ENCODE assay signal across 10 cellular contexts in the genomic region with DNA sequence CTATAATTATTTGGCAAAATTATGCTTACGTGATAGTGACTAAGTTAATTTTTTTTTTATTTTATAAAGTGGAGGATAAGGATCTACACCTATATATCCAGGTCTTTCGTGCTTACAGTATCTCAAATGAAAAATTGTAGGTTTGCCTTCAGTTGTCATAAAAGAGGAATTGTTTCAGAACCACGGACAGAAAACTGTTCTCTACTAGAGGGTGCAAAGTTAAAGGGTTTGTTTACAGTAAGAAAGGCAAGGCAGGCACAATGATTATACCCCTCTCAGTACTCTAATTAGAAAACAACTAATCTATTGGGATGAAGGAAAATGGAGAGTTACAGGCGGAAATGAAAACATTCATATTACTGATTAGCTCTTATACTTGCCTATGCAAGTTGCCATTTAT. TPM values are rescaled to one million over a fixed set of nuclear protein-coding genes. Genes with fewer than 3 reads are reported as not detected.
A peak's percentile ranks its signal among the peaks of the same experiment; 100 is the strongest.
DNase-seq lines count a peak whose midpoint lies in the region; ATAC-seq lines count a peak whose summit lies in the region.
"Had no signal": no experiment of that assay in that cellular context is flagged by ENCODE, and none has a peak within 500 bp of the region (broad histone marks: within the 10 kb centered on the region; RNA-seq: fewer than 3 reads in every experiment).

No MANE protein-coding gene starts in this region.

- no peak overlapping the region for H3K4ac ChIP-seq in mesendoderm (ENCODE audit: low read depth, low read length)

- in situ Hi-C loops in KBM-7 (cut with MboI; ENCODE audit: low pct_unique_long_range_greater_than_20kb, low sequenced_read_pairs), result no loop called here

- no peak overlapping the region for H3K18ac ChIP-seq in mesendoderm (ENCODE audit: low read length)

- H3K23ac ChIP-seq in mesendoderm (ENCODE audit: low read length), result no peak overlapping the region

- no peak overlapping the region for H4K5ac ChIP-seq in mesendoderm (ENCODE audit: low read length)

- H3K4me3 ChIP-seq in mesendoderm (ENCODE audit: low read length), result no peak overlapping the region

- H3K56ac ChIP-seq in mesendoderm (ENCODE audit: low read length), result no peak overlapping the region

- H4K8ac ChIP-seq in mesendoderm (ENCODE audit: low read depth, low read length), result no peak overlapping the region

- H2BK5ac ChIP-seq in mesendoderm (ENCODE audit: low read length), result no peak overlapping the region

- no peaks in the 10 kb centered on the region for H3K27me3 ChIP-seq in mesendoderm (ENCODE audit: insufficient read depth, low read length, poor library complexity)

- H3K4me2 ChIP-seq in mesendoderm (ENCODE audit: low read length), result no peak overlapping the region

- H2BK120ac ChIP-seq in mesendoderm (ENCODE audit: low read depth, low read length), result no peak overlapping the region

- H3K27ac ChIP-seq in mesendoderm (ENCODE audit: low read depth, low read length), result no peak overlapping the region

- no peak for ATAC-seq in GM21526 (IDR thresholded peaks at IDR 0.05; ENCODE audit: low FRiP score, unreplicated experiment)

- H3K79me2 ChIP-seq in mesendoderm (ENCODE audit: control insufficient read depth, insufficient read depth, low read length), result no peaks in the 10 kb centered on the region

- DNase-seq in DMS53 (lab: John Stamatoyannopoulos, UW), result peak; percentile 29
- peak; percentile 5 for DNase-seq in KBM-7
- peak; percentile 15 for DNase-seq in amniotic epithelial cell (ENCODE audit: low read depth)
- peak; percentile 24 for DNase-seq in mesendoderm
- no peak for DNase-seq in activated T-cell treated with anti-CD3 and anti-CD28 coated beads, Interleukin-2, amount 50 U/mL, for 1 hour
- no peak for DNase-seq in amniotic stem cell (lab: John Stamatoyannopoulos, UW)
- no peak for DNase-seq in dedifferentiated amniotic fluid mesenchymal stem cell (ENCODE audit: extremely low spot score)
- DNase-seq: hippocampal formation, NCI-H187 treated with DMSO at 0.1 percent for 48 hours had no signal

- no peak overlapping the region for H2BK15ac ChIP-seq in mesendoderm (replicated peaks; ENCODE audit: low read depth)

- H2AK5ac ChIP-seq in mesendoderm (ENCODE audit: low read length), result no peak overlapping the region

- no peaks in the 10 kb centered on the region for H3K36me3 ChIP-seq in mesendoderm (ENCODE audit: control insufficient read depth, insufficient read depth, low read length)

- no peaks in the 10 kb centered on the region for H3K4me1 ChIP-seq in mesendoderm (ENCODE audit: control insufficient read depth, low read depth, low read length)

- H3K79me1 ChIP-seq in mesendoderm (ENCODE audit: low read length), result no peaks in the 10 kb centered on the region

- no CpG with 5 or more reads among the region's 4 CpGs for WGBS in mesendoderm (ENCODE audit: extremely low coverage, insufficient coverage, low lambda C conversion rate)

- H3K9ac ChIP-seq in mesendoderm (ENCODE audit: low read length), result no peak overlapping the region

RNA-seq across cellular contexts. Expression of gene PCLO, which starts 1.5 kb away (rescaled TPM):
- polyA plus RNA-seq in mesendoderm (2013, experiment 1 of 2), result 0.74 TPM
- polyA plus RNA-seq in mesendoderm (2013, experiment 2 of 2), result 0.57 TPM

Comparison
In these comparisons a context has a peak if more than half of its experiments do, and no peak if none do; other contexts are left out.
1. DNase-seq: peak in DMS53 (single experiment), KBM-7 (single experiment), amniotic epithelial cell (single experiment) and mesendoderm (single experiment); none in activated T-cell treated with anti-CD3 and anti-CD28 coated beads, Interleukin-2, amount 50 U/mL, for 1 hour (single experiment), amniotic stem cell (single experiment) and dedifferentiated amniotic fluid mesenchymal stem cell (single experiment).